21 cellular contexts compared by ENCODE assay signal in genomic region chr7:92652536-92652935, GRCh38.
DNase-seq lines count a peak whose midpoint lies in the region; ATAC-seq and TF ChIP-seq lines count a peak whose summit lies in the region.
"Had no signal": no experiment of that assay in that cellular context is flagged by ENCODE, and none has a peak within 500 bp of the region (broad histone marks: within the 10 kb centered on the region; RNA-seq: fewer than 3 reads in every experiment).

No MANE protein-coding gene starts in this region.

- H2AFZ ChIP-seq in DND-41 (ENCODE audit: low read depth, low read length), result no peak overlapping the region

- peaks cover 99% of the 10 kb centered on the region for H3K79me2 ChIP-seq in DND-41 (ENCODE audit: insufficient read depth, low read length)

- peak overlapping the region; percentile 70 for H3K27ac Mint-ChIP-seq in activated CD4-positive, alpha-beta T cell treated with anti-CD3 and anti-CD28 coated beads for 36 hours
- H3K27ac Mint-ChIP-seq in activated T-helper 2 cell treated with anti-CD3 and anti-CD28 coated beads, Interferon-gamma antibody, Interleukin-2, Interleukin-4, amounts not matched to agents 10 μg/mL and 5 μg/mL and 100 μg/mL, durations not matched to agents 14 hours and 24 hours and 36 hours, result peak overlapping the region; percentile 87
- H3K27ac Mint-ChIP-seq: activated CD4-positive, alpha-beta T cell treated with anti-CD3 and anti-CD28 coated beads, Interleukin-2, amount 10 ng/mL, durations not matched to agents 7 days and 5 days had no signal

- peaks cover 73% of the 10 kb centered on the region for H3K36me3 ChIP-seq in DND-41 (ENCODE audit: insufficient read depth, low read length)
- no peaks in the 10 kb centered on the region for H3K36me3 ChIP-seq in lower lobe of right lung
- H3K36me3 ChIP-seq: BE2C had no signal

- ATAC-seq in activated CD4-positive, alpha-beta T cell treated with anti-CD3 and anti-CD28 coated beads for 36 hours, result peak; percentile 28
- ATAC-seq in DND-41 (ENCODE audit: insufficient read depth, low read depth) (no peak), lower lobe of right lung (peak; percentile 66 to 69), HG03469 (IDR thresholded peaks at IDR 0.05; ENCODE audit: unreplicated experiment) (no peak)
- ATAC-seq: A549; body of pancreas; effector memory CD8-positive, alpha-beta T cell; right cardiac atrium had no signal

- H3K4me1 ChIP-seq in DND-41 (ENCODE audit: insufficient read depth, low read length) (peaks cover 91% of the 10 kb centered on the region), lower lobe of right lung (no peaks in the 10 kb centered on the region)

- peaks cover 46% of the 10 kb centered on the region for H3K36me3 Mint-ChIP-seq in activated CD4-positive, alpha-beta T cell treated with anti-CD3 and anti-CD28 coated beads for 36 hours (ENCODE audit: low read depth)
- peaks cover 66% of the 10 kb centered on the region for H3K36me3 Mint-ChIP-seq in activated T-helper 2 cell treated with anti-CD3 and anti-CD28 coated beads, Interferon-gamma antibody, Interleukin-2, Interleukin-4, amounts not matched to agents 10 μg/mL and 5 μg/mL and 100 μg/mL, durations not matched to agents 14 hours and 24 hours and 36 hours (ENCODE audit: low read depth)

- no peak overlapping the region for H3K4me2 ChIP-seq in DND-41 (ENCODE audit: insufficient read depth, low read length)
- H3K4me2 ChIP-seq: A549, KMS-11 had no signal

- H3K27me3 Mint-ChIP-seq in activated CD4-positive, alpha-beta T cell treated with anti-CD3 and anti-CD28 coated beads for 36 hours, result no peaks in the 10 kb centered on the region
- H3K27me3 Mint-ChIP-seq in activated T-helper 2 cell treated with anti-CD3 and anti-CD28 coated beads, Interferon-gamma antibody, Interleukin-2, Interleukin-4, amounts not matched to agents 10 μg/mL and 5 μg/mL and 100 μg/mL, durations not matched to agents 14 hours and 24 hours and 36 hours (ENCODE audit: low read depth), result no peaks in the 10 kb centered on the region
- H3K27me3 Mint-ChIP-seq: activated CD4-positive, alpha-beta T cell treated with anti-CD3 and anti-CD28 coated beads, Interleukin-2, amount 10 ng/mL, durations not matched to agents 7 days and 5 days; effector memory CD8-positive, alpha-beta T cell had no signal

- no peak overlapping the region for H3K4me3 Mint-ChIP-seq in activated CD4-positive, alpha-beta T cell treated with anti-CD3 and anti-CD28 coated beads for 36 hours
- H3K4me3 Mint-ChIP-seq in activated T-helper 2 cell treated with anti-CD3 and anti-CD28 coated beads, Interferon-gamma antibody, Interleukin-2, Interleukin-4, amounts not matched to agents 10 μg/mL and 5 μg/mL and 100 μg/mL, durations not matched to agents 14 hours and 24 hours and 36 hours (ENCODE audit: low read depth), result no peak overlapping the region
- H3K4me3 Mint-ChIP-seq: activated CD4-positive, alpha-beta T cell treated with anti-CD3 and anti-CD28 coated beads, Interleukin-2, amount 10 ng/mL, durations not matched to agents 7 days and 5 days; effector memory CD8-positive, alpha-beta T cell had no signal

- intact Hi-C loops in activated CD4-positive, alpha-beta T cell treated with anti-CD3 and anti-CD28 coated beads for 36 hours (cut with DNase I, micrococcal nuclease), result no loop called here
- intact Hi-C loops in activated T-helper 2 cell treated with anti-CD3 and anti-CD28 coated beads, Interferon-gamma antibody, Interleukin-2, Interleukin-4, amounts not matched to agents 10 μg/mL and 5 μg/mL and 100 μg/mL, durations not matched to agents 14 hours and 24 hours and 36 hours (cut with micrococcal nuclease), result loop anchor here (1.0 kb wide), 1 partner anchor 12 kb away; no protein-coding TSS in a partner anchor
- intact Hi-C loops in lower lobe of right lung (cut with DNase I), result no loop called here

- peaks cover 61% of the 10 kb centered on the region for H3K4me1 Mint-ChIP-seq in activated CD4-positive, alpha-beta T cell treated with anti-CD3 and anti-CD28 coated beads for 36 hours
- peaks cover 76% of the 10 kb centered on the region for H3K4me1 Mint-ChIP-seq in activated T-helper 2 cell treated with anti-CD3 and anti-CD28 coated beads, Interferon-gamma antibody, Interleukin-2, Interleukin-4, amounts not matched to agents 10 μg/mL and 5 μg/mL and 100 μg/mL, durations not matched to agents 14 hours and 24 hours and 36 hours (ENCODE audit: low read depth)

- H3K4me3 ChIP-seq in DND-41 (ENCODE audit: low read depth in 1 of 2, low read length in 2 of 2) (no peak overlapping the region), lower lobe of right lung (no peak overlapping the region)
- H3K4me3 ChIP-seq: A549, body of pancreas had no signal

- POLR2A ChIA-PET in activated CD4-positive, alpha-beta T cell treated with anti-CD3 and anti-CD28 coated beads for 36 hours (lab: Charles Lee), result interaction anchor here (0.6 to 0.7 kb wide), 2 partner anchors 11 to 115 kb away, joined by 3 to 5 read pairs; no protein-coding TSS in a partner anchor

- H3K9ac ChIP-seq in DND-41 (ENCODE audit: low read depth, low read length), result no peak overlapping the region
- H3K9ac ChIP-seq: KMS-11 had no signal

- CTCF ChIA-PET in activated CD4-positive, alpha-beta T cell treated with anti-CD3 and anti-CD28 coated beads for 36 hours (lab: Charles Lee), result interaction anchor here (0.6 to 1.0 kb wide), 2 partner anchors 21 to 87 kb away, joined by 3 to 4 read pairs; no protein-coding TSS in a partner anchor

- H3K27me3 ChIP-seq in DND-41 (ENCODE audit: insufficient read depth, low read length, poor library complexity) (no peaks in the 10 kb centered on the region), lower lobe of right lung (ENCODE audit: low read depth) (no peaks in the 10 kb centered on the region)
- H3K27me3 ChIP-seq: BE2C, body of pancreas had no signal

- TF ChIP-seq CTCF in DND-41 (IDR thresholded peaks at IDR 0.05; ENCODE audit: borderline replicate concordance, extremely low read depth, low read length, poor library complexity, severe bottlenecking), result no peak
- no peak for TF ChIP-seq CTCF in lower lobe of right lung (IDR thresholded peaks at IDR 0.05)

- no peaks in the 10 kb centered on the region for H4K20me1 ChIP-seq in DND-41 (ENCODE audit: insufficient read depth, low read length)

- H3K27ac ChIP-seq in DND-41 (ENCODE audit: low read length) (peak overlapping the region; percentile 60), lower lobe of right lung (no peak overlapping the region)
- H3K27ac ChIP-seq: A549, body of pancreas, KMS-11 had no signal

- no peak for DNase-seq in activated CD4-positive, alpha-beta T cell treated with anti-CD3 and anti-CD28 coated beads for 36 hours
- DNase-seq in activated CD4-positive, alpha-beta T cell treated with anti-CD3 and anti-CD28 coated beads for 48 hours, result no peak
- no peak for DNase-seq in DND-41
- no peak for DNase-seq in activated T-helper 2 cell treated with anti-CD3 and anti-CD28 coated beads, Interferon-gamma antibody, Interleukin-2, Interleukin-4, amounts not matched to agents 10 μg/mL and 5 μg/mL and 100 μg/mL, durations not matched to agents 14 hours and 24 hours and 36 hours (ENCODE audit: low spot score)
- no peak for DNase-seq in lower lobe of right lung
- DNase-seq in D341Med (ENCODE audit: low spot score), result no peak
- DNase-seq in nucleus accumbens (lab: John Stamatoyannopoulos, UW), result no peak
- DNase-seq: activated CD4-positive, alpha-beta T cell treated with anti-CD3 and anti-CD28 coated beads, Interleukin-2, amount 10 ng/mL, durations not matched to agents 7 days and 5 days; activated T-cell treated with anti-CD3 and anti-CD28 coated beads for 4 hours; BE2C; body of pancreas; effector memory CD8-positive, alpha-beta T cell; kidney; NCI-H187; NCI-H774; right cardiac atrium; Right ventricle myocardium superior; SW 1271 had no signal

- H3K9me3 Mint-ChIP-seq in activated CD4-positive, alpha-beta T cell treated with anti-CD3 and anti-CD28 coated beads for 36 hours (ENCODE audit: low read depth), result no peaks in the 10 kb centered on the region
- H3K9me3 Mint-ChIP-seq in activated T-helper 2 cell treated with anti-CD3 and anti-CD28 coated beads, Interferon-gamma antibody, Interleukin-2, Interleukin-4, amounts not matched to agents 10 μg/mL and 5 μg/mL and 100 μg/mL, durations not matched to agents 14 hours and 24 hours and 36 hours, result no peaks in the 10 kb centered on the region
- H3K9me3 Mint-ChIP-seq: effector memory CD8-positive, alpha-beta T cell had no signal

- H3K9me3 ChIP-seq in DND-41 (ENCODE audit: insufficient read depth, low read length, severe bottlenecking) (no peaks in the 10 kb centered on the region), lower lobe of right lung (no peaks in the 10 kb centered on the region)
- H3K9me3 ChIP-seq: A549, BE2C, body of pancreas had no signal

Comparison
In these comparisons a context has a peak if more than half of its experiments do, and no peak if none do; other contexts are left out.
1. ATAC-seq: peak in activated CD4-positive, alpha-beta T cell treated with anti-CD3 and anti-CD28 coated beads for 36 hours (single experiment) and lower lobe of right lung (2 of 2); none in DND-41 (single experiment) and HG03469 (single experiment).